10 cellular contexts compared by ENCODE assay signal in the genomic region with DNA sequence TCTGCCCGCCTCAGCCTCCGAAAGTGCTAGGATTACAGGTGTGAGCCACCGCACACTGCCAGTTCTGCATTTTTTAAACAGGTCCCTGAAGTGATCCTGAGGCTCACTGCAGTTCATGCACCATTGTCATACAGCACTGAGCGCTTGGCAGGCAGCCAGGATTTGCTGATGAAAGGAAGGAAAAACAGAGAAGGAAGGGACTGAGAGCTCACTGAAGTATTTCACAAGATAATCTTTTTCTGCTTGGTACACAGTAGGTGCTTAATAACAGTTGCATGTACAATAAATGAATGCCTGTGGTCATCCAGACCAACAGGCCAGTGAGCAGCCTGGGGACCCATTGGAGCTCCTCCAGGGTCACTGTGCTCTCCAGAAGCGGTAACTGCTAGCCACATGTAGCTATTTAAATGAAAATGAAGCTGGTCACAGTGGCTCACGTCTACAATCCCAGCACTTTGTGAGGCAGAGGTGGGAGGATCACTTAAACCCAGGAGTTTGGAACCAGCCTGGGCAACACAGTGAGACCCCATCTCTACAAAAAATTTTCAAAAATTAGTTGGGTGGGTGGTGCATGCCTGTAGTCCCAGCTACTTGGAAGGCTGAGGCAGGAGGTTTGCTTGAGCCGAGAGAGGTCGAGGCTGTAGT. TPM values are rescaled to one million over a fixed set of nuclear protein-coding genes. Genes with fewer than 3 reads are reported as not detected.
DNase-seq lines count a peak whose midpoint lies in the region; ATAC-seq and TF ChIP-seq lines count a peak whose summit lies in the region.
"Had no signal": no experiment of that assay in that cellular context is flagged by ENCODE, and none has a peak within 500 bp of the region (broad histone marks: within the 10 kb centered on the region; RNA-seq: fewer than 3 reads in every experiment).

No MANE protein-coding gene starts in this region.

- no peak overlapping the region for H3K27ac ChIP-seq in thyroid gland
- H3K27ac ChIP-seq in CD8-positive, alpha-beta memory T cell (ENCODE audit: low read depth, low read length): no peak overlapping the region
- no peak overlapping the region for H3K27ac ChIP-seq in foreskin keratinocyte

- ATAC-seq in Right ventricle myocardium inferior (no peak), activated B cell treated with CpG ODN at 0.5 μM for 24 hours (ENCODE audit: low read depth) (no peak), HG02759 (IDR thresholded peaks at IDR 0.05; ENCODE audit: unreplicated experiment) (no peak), foreskin keratinocyte (no peak)
- ATAC-seq: left lobe of liver had no signal

- CTCF ChIA-PET in activated B cell treated with CpG ODN at 0.5 μM for 24 hours (lab: Charles Lee): no interaction called here
- CTCF ChIA-PET in CD8-positive, alpha-beta memory T cell (lab: Charles Lee): no interaction called here

- H3K9me3 ChIP-seq in thyroid gland: no peaks in the 10 kb centered on the region
- H3K9me3 ChIP-seq in CD8-positive, alpha-beta memory T cell (ENCODE audit: low read length): no peaks in the 10 kb centered on the region

- H3K4me3 ChIP-seq in thyroid gland (replicated peaks in 1 of 3): no peak overlapping the region
- H3K4me3 ChIP-seq in CD8-positive, alpha-beta memory T cell (ENCODE audit: low read length): no peak overlapping the region

- peaks cover 15% of the 10 kb centered on the region for H3K27me3 Mint-ChIP-seq in activated B cell treated with CpG ODN at 0.5 μM for 24 hours
- peaks cover 18 to 24% of the 10 kb centered on the region in 2 donors for H3K27me3 Mint-ChIP-seq in CD8-positive, alpha-beta memory T cell

- DNase-seq in Right ventricle myocardium inferior (ENCODE audit: missing footprints) (peak; percentile 85), cardiac septum (ENCODE audit: low spot score) (no peak), NCI-H2171 (lab: John Stamatoyannopoulos, UW) (peak; percentile 68), activated B cell treated with CpG ODN at 0.5 μM for 24 hours (no peak), thyroid gland (peak; percentile 77 to 92), foreskin keratinocyte (no peak)
- no peak for DNase-seq in CD8-positive, alpha-beta memory T cell
- DNase-seq: activated naive CD4-positive, alpha-beta T cell treated with anti-CD3 and anti-CD28 coated beads, Interleukin-2, amount 50 U/mL, for 16 hours had no signal

- H3K4me1 ChIP-seq in thyroid gland (peaks cover 4 to 5% of the 10 kb centered on the region in 2 donors), foreskin keratinocyte (no peaks in the 10 kb centered on the region)
- H3K4me1 ChIP-seq in CD8-positive, alpha-beta memory T cell (ENCODE audit: insufficient read depth, low read length): no peaks in the 10 kb centered on the region

- 78 to 82% methylated on average over 8 of the region's 8 CpGs for WGBS in thyroid gland, 2 donors

- no peaks in the 10 kb centered on the region for H3K4me1 Mint-ChIP-seq in activated B cell treated with CpG ODN at 0.5 μM for 24 hours
- H3K4me1 Mint-ChIP-seq in CD8-positive, alpha-beta memory T cell: peaks cover 0 to 4% (median 0%) of the 10 kb centered on the region in 3 donors

- no peaks in the 10 kb centered on the region for H3K36me3 Mint-ChIP-seq in activated B cell treated with CpG ODN at 0.5 μM for 24 hours (ENCODE audit: low read depth)
- H3K36me3 Mint-ChIP-seq in CD8-positive, alpha-beta memory T cell: no peaks in the 10 kb centered on the region

- TF ChIP-seq CTCF in activated B cell treated with CpG ODN at 0.5 μM for 24 hours (IDR thresholded peaks at IDR 0.05) (no peak), thyroid gland (IDR thresholded peaks at IDR 0.05) (no peak), foreskin keratinocyte (conservative IDR thresholded peaks at IDR 0.05) (no peak)

- intact Hi-C loops in Right ventricle myocardium inferior (cut with DNase I): no loop called here
- intact Hi-C loops in cardiac septum (cut with DNase I): no loop called here
- intact Hi-C loops in activated B cell treated with CpG ODN at 0.5 μM for 24 hours (cut with micrococcal nuclease): no loop called here
- intact Hi-C loops in thyroid gland (cut with DNase I): no loop called here

- no peaks in the 10 kb centered on the region for H3K9me3 Mint-ChIP-seq in activated B cell treated with CpG ODN at 0.5 μM for 24 hours
- H3K9me3 Mint-ChIP-seq in CD8-positive, alpha-beta memory T cell: no peaks in the 10 kb centered on the region

- no peak overlapping the region for H3K4me3 Mint-ChIP-seq in activated B cell treated with CpG ODN at 0.5 μM for 24 hours
- no peak overlapping the region for H3K4me3 Mint-ChIP-seq in CD8-positive, alpha-beta memory T cell

- H3K36me3 ChIP-seq in thyroid gland: no peaks in the 10 kb centered on the region
- H3K36me3 ChIP-seq in CD8-positive, alpha-beta memory T cell (ENCODE audit: insufficient read depth, low read length): no peaks in the 10 kb centered on the region

- TF ChIP-seq POLR2A in thyroid gland (IDR thresholded peaks at IDR 0.05): no peak

- POLR2A ChIA-PET in activated B cell treated with CpG ODN at 0.5 μM for 24 hours (lab: Charles Lee): interaction anchor here (1.6 kb wide), 1 partner anchor 13 kb away, joined by 4 read pairs; no protein-coding TSS in a partner anchor
- POLR2A ChIA-PET in CD8-positive, alpha-beta memory T cell (lab: Charles Lee): no interaction called here

- peak overlapping the region; percentile 32 for H3K27ac Mint-ChIP-seq in activated B cell treated with CpG ODN at 0.5 μM for 24 hours
- no peak overlapping the region for H3K27ac Mint-ChIP-seq in CD8-positive, alpha-beta memory T cell

- H3K27me3 ChIP-seq in thyroid gland: no peaks in the 10 kb centered on the region
- H3K27me3 ChIP-seq in CD8-positive, alpha-beta memory T cell (ENCODE audit: insufficient read depth, low read length, poor library complexity, severe bottlenecking): no peaks in the 10 kb centered on the region
- H3K27me3 ChIP-seq in foreskin keratinocyte: no peaks in the 10 kb centered on the region

RNA-seq across cellular contexts. Expression of gene SMAD7, which starts 33.1 kb away (rescaled TPM):
- total RNA-seq in Right ventricle myocardium inferior (12.0 TPM), cardiac septum (42.4 TPM), activated B cell treated with CpG ODN at 0.5 μM for 24 hours (6.8 and 6.9 TPM in 2 replicates), thyroid gland (10 to 100 TPM; 40.1 to 69.3 (median 59.2) TPM), foreskin keratinocyte (7.2 and 10.5 TPM in 2 replicates)
- 10 to 100 TPM; 23.3 TPM for total RNA-seq in CD8-positive, alpha-beta memory T cell
- polyA plus RNA-seq in CD8-positive, alpha-beta memory T cell: 7.0 TPM
- 4.3 and 5.2 TPM in 2 replicates for polyA plus RNA-seq in foreskin keratinocyte

Comparison
In these comparisons a context has a peak if more than half of its experiments do, and no peak if none do; other contexts are left out.
1. DNase-seq: peak in Right ventricle myocardium inferior (single experiment), NCI-H2171 (single experiment) and thyroid gland (2 of 2); none in cardiac septum (single experiment), activated B cell treated with CpG ODN at 0.5 μM for 24 hours (single experiment), CD8-positive, alpha-beta memory T cell (0 of 5) and foreskin keratinocyte (0 of 2).